In the genomic region with DNA sequence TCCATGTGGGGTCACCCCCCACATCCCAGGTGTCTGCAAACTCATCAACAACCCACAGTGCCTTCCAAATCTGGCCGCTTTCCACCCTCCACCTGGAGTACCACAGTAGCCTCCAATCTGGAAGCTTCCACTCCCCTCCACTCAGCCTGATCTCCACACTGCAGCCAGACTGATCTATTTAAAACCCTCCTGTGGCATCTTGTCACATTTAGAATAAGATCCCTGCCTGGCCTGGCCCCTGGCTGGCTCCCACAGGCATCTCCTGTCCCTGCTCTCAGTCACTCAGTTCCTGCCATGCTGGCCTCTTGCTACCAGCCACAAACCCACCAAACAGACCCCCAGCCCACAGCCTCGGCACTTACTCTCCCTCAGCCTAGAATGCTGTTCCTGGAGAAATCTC, we compare ENCODE assay signal across 7 cellular contexts. TPM values are rescaled to one million over a fixed set of nuclear protein-coding genes. Genes with fewer than 3 reads are reported as not detected.
"Had no signal": no experiment of that assay in that cellular context is flagged by ENCODE, and none has a peak within 500 bp of the region (broad histone marks: within the 10 kb centered on the region; RNA-seq: fewer than 3 reads in every experiment).

No MANE protein-coding gene starts in this region.

RNA-seq across cellular contexts. Expression of a gene that starts 28.9 kb away (rescaled TPM):
- total RNA-seq: activated CD4-positive, alpha-beta memory T cell treated with anti-CD3 and anti-CD28 coated beads, Interleukin-2, amount 10 ng/mL, durations not matched to agents 7 days and 5 days; activated CD4-positive, alpha-beta T cell treated with anti-CD3 and anti-CD28 coated beads for 36 hours; activated CD4-positive, alpha-beta T cell treated with anti-CD3 and anti-CD28 coated beads, Interleukin-2, amount 10 ng/mL, durations not matched to agents 7 days and 5 days; activated T-helper 2 cell treated with anti-CD3 and anti-CD28 coated beads, Interferon-gamma antibody, Interleukin-2, Interleukin-4, amounts not matched to agents 10 μg/mL and 5 μg/mL and 100 μg/mL, durations not matched to agents 14 hours and 24 hours and 36 hours; bronchial epithelial cell; T-helper 1 cell treated with Interleukin-12 subunit alpha and Interleukin-12 subunit beta and Interleukin-4 antibody, amounts not matched to agents 30 ng/mL and 1 ng/mL, for 36 hours had no signal
- polyA plus RNA-seq: cardiac muscle cell had no signal
